ENCODE assay signal across 28 cellular contexts in the genomic region with DNA sequence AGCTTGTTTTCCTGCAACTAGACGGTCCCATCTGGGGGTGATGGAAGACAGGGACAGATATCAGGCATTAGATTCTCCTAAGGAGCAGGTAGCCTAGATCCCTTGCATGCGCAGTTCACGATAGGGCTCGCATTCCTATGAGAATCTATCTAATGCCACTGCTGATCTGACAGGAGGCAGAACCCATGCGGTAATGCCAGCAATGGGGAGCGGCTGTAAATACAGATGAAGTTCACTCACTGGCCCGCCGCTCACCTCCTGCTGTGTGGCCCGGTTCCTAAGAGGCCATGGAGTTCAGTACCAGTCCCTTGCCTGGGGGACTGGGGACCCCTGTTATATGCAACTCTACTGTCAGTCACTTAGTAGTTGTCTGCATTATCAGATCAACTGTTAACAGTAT.
"Had no signal": no experiment of that assay in that cellular context is flagged by ENCODE, and none has a peak within 500 bp of the region (broad histone marks: within the 10 kb centered on the region; RNA-seq: fewer than 3 reads in every experiment).

No MANE protein-coding gene starts in this region.

- DNase-seq: stimulated activated CD4-positive, alpha-beta T cell treated with anti-CD3 and anti-CD28 coated beads, Interleukin-2, amount 100 ng/mL, for 48 hours; stimulated activated CD4-positive, alpha-beta T cell treated with anti-CD3 and anti-CD28 coated beads, Interleukin-4, amount 100 ng/mL, for 1 hour; stimulated activated CD4-positive, alpha-beta T cell treated with anti-CD3 and anti-CD28 coated beads, Interleukin-4, amount 100 ng/mL, for 24 hours; stimulated activated CD4-positive, alpha-beta T cell treated with anti-CD3 and anti-CD28 coated beads, Interleukin-4, amount 100 ng/mL, for 4 hours; stimulated activated CD8-positive, alpha-beta memory T cell treated with anti-CD3 and anti-CD28 coated beads, Interleukin-4, amount 100 ng/mL, for 48 hours; stimulated activated naive B cell treated with anti-CD40 and anti-IgM and Interleukin-4, amounts not matched to agents 10 μg/mL and 1 μg/mL and 100 μg/mL, for 72 hours; stimulated activated naive CD4-positive, alpha-beta T cell; stimulated activated naive CD4-positive, alpha-beta T cell treated with Interleukin-2 at 50 U/mL for 16 hours; stimulated activated naive CD8-positive, alpha-beta T cell treated with anti-CD3 and anti-CD28 coated beads, Interleukin-15, amount 100 ng/mL, for 72 hours; stimulated activated naive CD8-positive, alpha-beta T cell treated with anti-CD3 and anti-CD28 coated beads, Interleukin-15, Interleukin-2, amounts not matched to agents 100 U/mL and 50 U/mL, for 24 hours; stomach; substantia nigra; testis; thyroid gland; tibial artery; transverse colon; trophoblast cell; upper lobe of left lung; upper lobe of right lung; uterus had no signal

- H3K4me3 Mint-ChIP-seq: stimulated activated effector memory CD8-positive, alpha-beta T cell treated with anti-CD3 and anti-CD28 coated beads, Interleukin-12 subunit alpha, Interleukin-12 subunit beta, amount 100 ng/mL, for 72 hours; stimulated activated memory B cell treated with anti-CD40 and anti-IgM and Interleukin-4, amounts not matched to agents 10 μg/mL and 1 μg/mL and 100 μg/mL, for 72 hours; stimulated activated naive B cell treated with anti-CD40 and anti-IgM and Interleukin-4, amounts not matched to agents 10 μg/mL and 1 μg/mL and 100 μg/mL, for 72 hours; stimulated activated naive CD8-positive, alpha-beta T cell treated with anti-CD3 and anti-CD28 coated beads, Interleukin-15, amount 100 ng/mL, for 72 hours; stimulated activated naive CD8-positive, alpha-beta T cell treated with anti-CD3 and anti-CD28 coated beads, Interleukin-15, Interleukin-2, amounts not matched to agents 100 ng/mL and 50 ng/mL, for 24 hours; type B pancreatic cell had no signal

- H3K9me3 ChIP-seq: stomach, suprapubic skin, testis, thoracic aorta, thyroid gland, tibial artery, tibial nerve, transverse colon, upper lobe of left lung, upper lobe of right lung, uterus, vagina had no signal

- H3K27me3 Mint-ChIP-seq: stimulated activated memory B cell treated with anti-CD40 and anti-IgM and Interleukin-4, amounts not matched to agents 10 μg/mL and 1 μg/mL and 100 μg/mL, for 72 hours; stimulated activated naive CD8-positive, alpha-beta T cell treated with anti-CD3 and anti-CD28 coated beads, Interleukin-15, amount 100 ng/mL, for 72 hours; stimulated activated naive CD8-positive, alpha-beta T cell treated with anti-CD3 and anti-CD28 coated beads, Interleukin-15, Interleukin-2, amounts not matched to agents 100 ng/mL and 50 ng/mL, for 24 hours; type B pancreatic cell had no signal

- H3K4me1 ChIP-seq: testis, tibial artery, tibial nerve, transverse colon, upper lobe of left lung, upper lobe of right lung, uterus, vagina had no signal

- H3K36me3 ChIP-seq: stomach, suprapubic skin, thoracic aorta, thyroid gland, tibial artery, tibial nerve, transverse colon, upper lobe of left lung, upper lobe of right lung, uterus, vagina had no signal

- H3K4me3 ChIP-seq: stomach, suprapubic skin, testis, thoracic aorta, thyroid gland, tibial artery, tibial nerve, transverse colon, upper lobe of left lung, upper lobe of right lung, uterus, vagina had no signal

- H3K27ac ChIP-seq: stomach, suprapubic skin, testis, thoracic aorta, tibial artery, tibial nerve, transverse colon, upper lobe of left lung, upper lobe of right lung, uterus, vagina had no signal

- H3K27ac Mint-ChIP-seq: stimulated activated effector memory CD8-positive, alpha-beta T cell treated with anti-CD3 and anti-CD28 coated beads, Interleukin-12 subunit alpha, Interleukin-12 subunit beta, amount 100 ng/mL, for 72 hours; stimulated activated memory B cell treated with anti-CD40 and anti-IgM and Interleukin-4, amounts not matched to agents 10 μg/mL and 1 μg/mL and 100 μg/mL, for 72 hours; stimulated activated naive B cell treated with anti-CD40 and anti-IgM and Interleukin-4, amounts not matched to agents 10 μg/mL and 1 μg/mL and 100 μg/mL, for 72 hours; stimulated activated naive CD8-positive, alpha-beta T cell treated with anti-CD3 and anti-CD28 coated beads, Interleukin-15, amount 100 ng/mL, for 72 hours; stimulated activated naive CD8-positive, alpha-beta T cell treated with anti-CD3 and anti-CD28 coated beads, Interleukin-15, Interleukin-2, amounts not matched to agents 100 ng/mL and 50 ng/mL, for 24 hours; type B pancreatic cell had no signal

- H3K4me1 Mint-ChIP-seq: stimulated activated effector memory CD8-positive, alpha-beta T cell treated with anti-CD3 and anti-CD28 coated beads, Interleukin-12 subunit alpha, Interleukin-12 subunit beta, amount 100 ng/mL, for 72 hours; stimulated activated memory B cell treated with anti-CD40 and anti-IgM and Interleukin-4, amounts not matched to agents 10 μg/mL and 1 μg/mL and 100 μg/mL, for 72 hours; stimulated activated naive B cell treated with anti-CD40 and anti-IgM and Interleukin-4, amounts not matched to agents 10 μg/mL and 1 μg/mL and 100 μg/mL, for 72 hours; stimulated activated naive CD8-positive, alpha-beta T cell treated with anti-CD3 and anti-CD28 coated beads, Interleukin-15, amount 100 ng/mL, for 72 hours had no signal

- H3K27me3 ChIP-seq: stomach, suprapubic skin, testis, thyroid gland, tibial artery, tibial nerve, transverse colon, upper lobe of left lung, upper lobe of right lung, uterus, vagina had no signal

- ATAC-seq: stimulated activated effector memory CD8-positive, alpha-beta T cell treated with anti-CD3 and anti-CD28 coated beads, Interleukin-12 subunit alpha, Interleukin-12 subunit beta, amount 100 ng/mL, for 72 hours; stimulated activated memory B cell treated with anti-CD40 and anti-IgM and Interleukin-4, amounts not matched to agents 10 μg/mL and 1 μg/mL and 100 μg/mL, for 72 hours; stimulated activated naive B cell treated with anti-CD40 and anti-IgM and Interleukin-4, amounts not matched to agents 10 μg/mL and 1 μg/mL and 100 μg/mL, for 72 hours; stimulated activated naive CD8-positive, alpha-beta T cell treated with anti-CD3 and anti-CD28 coated beads, Interleukin-15, amount 100 ng/mL, for 72 hours; stimulated activated naive CD8-positive, alpha-beta T cell treated with anti-CD3 and anti-CD28 coated beads, Interleukin-15, Interleukin-2, amounts not matched to agents 100 U/mL and 50 U/mL, for 24 hours; upper lobe of right lung had no signal

- H3K9me3 Mint-ChIP-seq: stimulated activated effector memory CD8-positive, alpha-beta T cell treated with anti-CD3 and anti-CD28 coated beads, Interleukin-12 subunit alpha, Interleukin-12 subunit beta, amount 100 ng/mL, for 72 hours; stimulated activated memory B cell treated with anti-CD40 and anti-IgM and Interleukin-4, amounts not matched to agents 10 μg/mL and 1 μg/mL and 100 μg/mL, for 72 hours; stimulated activated naive B cell treated with anti-CD40 and anti-IgM and Interleukin-4, amounts not matched to agents 10 μg/mL and 1 μg/mL and 100 μg/mL, for 72 hours; stimulated activated naive CD8-positive, alpha-beta T cell treated with anti-CD3 and anti-CD28 coated beads, Interleukin-15, amount 100 ng/mL, for 72 hours; stimulated activated naive CD8-positive, alpha-beta T cell treated with anti-CD3 and anti-CD28 coated beads, Interleukin-15, Interleukin-2, amounts not matched to agents 100 ng/mL and 50 ng/mL, for 24 hours had no signal

- H3K36me3 Mint-ChIP-seq: stimulated activated effector memory CD8-positive, alpha-beta T cell treated with anti-CD3 and anti-CD28 coated beads, Interleukin-12 subunit alpha, Interleukin-12 subunit beta, amount 100 ng/mL, for 72 hours; stimulated activated memory B cell treated with anti-CD40 and anti-IgM and Interleukin-4, amounts not matched to agents 10 μg/mL and 1 μg/mL and 100 μg/mL, for 72 hours; stimulated activated naive B cell treated with anti-CD40 and anti-IgM and Interleukin-4, amounts not matched to agents 10 μg/mL and 1 μg/mL and 100 μg/mL, for 72 hours; type B pancreatic cell had no signal
